ENCODE assay signal across 8 cellular contexts in the genomic region with DNA sequence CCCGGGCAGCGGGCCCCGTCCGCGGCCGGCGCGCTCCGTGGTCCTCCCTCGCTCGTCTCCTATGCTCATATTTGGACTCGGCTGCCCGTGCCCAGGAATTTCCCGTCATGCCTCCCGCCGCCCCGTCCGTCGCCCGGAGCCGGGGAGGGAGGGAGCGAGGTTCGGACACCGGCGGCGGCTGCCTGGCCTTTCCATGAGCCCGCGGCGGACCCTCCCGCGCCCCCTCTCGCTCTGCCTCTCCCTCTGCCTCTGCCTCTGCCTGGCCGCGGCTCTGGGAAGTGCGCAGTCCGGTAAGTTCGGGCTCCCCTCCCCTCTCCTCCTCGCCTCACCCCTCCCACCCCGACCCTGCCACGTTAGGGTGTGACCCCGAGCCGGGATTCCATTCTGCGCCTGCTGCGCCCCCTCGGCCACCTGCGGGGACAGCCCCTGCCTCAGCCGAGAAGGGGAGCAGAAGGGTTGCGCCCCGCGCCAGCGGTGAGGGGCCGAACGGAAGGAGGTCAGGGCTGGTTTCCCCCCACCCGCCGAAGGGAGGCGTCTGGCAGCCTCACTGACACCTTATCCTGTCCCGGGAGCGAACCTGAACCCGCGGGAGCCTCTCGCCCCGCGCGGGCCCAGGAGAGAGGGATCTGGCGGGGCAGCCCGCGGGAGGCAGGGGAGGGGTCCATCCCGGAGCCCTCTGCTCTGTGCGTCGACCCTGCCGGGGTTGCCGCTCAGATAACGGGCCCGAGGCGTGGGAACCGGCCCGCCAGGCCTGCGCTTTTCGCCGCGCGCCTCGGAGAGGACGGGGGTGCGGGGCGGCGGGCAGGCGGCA. TPM values are rescaled to one million over a fixed set of nuclear protein-coding genes. Genes with fewer than 3 reads are reported as not detected.
DNase-seq lines count a peak whose midpoint lies in the region; ATAC-seq lines count a peak whose summit lies in the region.

A gene (plus strand): TSS at position 108 of the 811 bp plus-strand sequence. CDS start 29,897 bp downstream, outside the sequence.

- ATAC-seq in GM21786 (IDR thresholded peaks at IDR 0.05; ENCODE audit: unreplicated experiment): peak; percentile 57
- peak; percentile 97 for ATAC-seq in Right ventricle myocardium inferior
- no peak for ATAC-seq in GM18870 (IDR thresholded peaks at IDR 0.05; ENCODE audit: unreplicated experiment)
- no peak for ATAC-seq in HG03460 (IDR thresholded peaks at IDR 0.05; ENCODE audit: unreplicated experiment)

- DNase-seq in GM04504 (ENCODE audit: low read depth): peak; percentile 56
- DNase-seq in M059J (ENCODE audit: low read depth): peak; percentile 78
- DNase-seq in Right ventricle myocardium inferior (ENCODE audit: missing footprints): peak; percentile 85
- DNase-seq in occipital lobe (lab: John Stamatoyannopoulos, UW): peak; percentile 53

- intact Hi-C loops in Right ventricle myocardium inferior (cut with DNase I): no loop called here

- peak within 1 kb of the TSS; percentile 19 for H3K27ac ChIP-seq in adipose tissue (ENCODE audit: low read depth, low read length)

- 0 to 1% (median 1%) methylated on average over 72 to 88 of the region's 88 CpGs for WGBS in adipose tissue, 3 donors

RNA-seq across cellular contexts. Expression of the gene that starts here (rescaled TPM):
- 16.8 and 26.0 TPM in 2 replicates for total RNA-seq in M059J (2014; rRNA removed; shearing (Covaris generic))
- 10 to 100 TPM in 2 of 3 donors, 1 to 10 TPM in 1; 2.9 to 30.9 (median 26.9) TPM for polyA plus RNA-seq in adipose tissue
- total RNA-seq in Right ventricle myocardium inferior: 148 TPM
- 3.9 TPM for total RNA-seq in occipital lobe

Comparison
In these comparisons a context has a peak if more than half of its experiments do, and no peak if none do; other contexts are left out.
1. ATAC-seq: peak in GM21786 (single experiment) and Right ventricle myocardium inferior (single experiment); none in GM18870 (single experiment) and HG03460 (single experiment).
2. Peak in every context shown above with its lines, with median percentiles within 50 percentile points of each other: DNase-seq.